8 cellular contexts compared by ENCODE assay signal in genomic region chr1:1745651-1746565, GRCh38. TPM values are rescaled to one million over a fixed set of nuclear protein-coding genes. Genes with fewer than 3 reads are reported as not detected.
DNase-seq lines count a peak whose midpoint lies in the region; ATAC-seq and TF ChIP-seq lines count a peak whose summit lies in the region.
"Not testable (repeated sequence)": the region's sequence is repeated elsewhere in the genome, so short reads cannot be mapped to it uniquely, and the experiment has no call there.

No MANE protein-coding gene starts in this region.

- intact Hi-C loops in breast epithelium (cut with DNase I; ENCODE audit: low total_unique reads); aorta (cut with DNase I): not testable (repeated sequence)

- not testable (repeated sequence) for H3K4me1 ChIP-seq in breast epithelium; iPS-20b (ENCODE audit: insufficient read depth, low read length); skeletal muscle satellite cell (ENCODE audit: control insufficient read depth, insufficient read depth, low read length); aorta (ENCODE audit: control insufficient read depth in 1 of 2, insufficient read depth in 2 of 2, low read length in 2 of 2)

- peak overlapping the region; percentile 40 to 77 (median 57) for H3K4me3 ChIP-seq in breast epithelium
- H3K4me3 ChIP-seq in iPS-20b (ENCODE audit: low read length) = peak overlapping the region; percentile 51; the same call in 1 of the 2 replicates
- H3K4me3 ChIP-seq in skeletal muscle satellite cell (ENCODE audit: low read length) = peak overlapping the region; percentile 57
- peak overlapping the region; percentile 20 to 34 for H3K4me3 ChIP-seq in aorta (ENCODE audit: low read length in 2 of 2)

- TF ChIP-seq CTCF in breast epithelium (IDR thresholded peaks at IDR 0.05) = peak in 1 of 3 donors; percentile 56

- DNase-seq in NCI-H2171 treated with DMSO at 0.1 percent for 48 hours (lab: John Stamatoyannopoulos, UW) = peak; percentile 32
- DNase-seq in activated CD4-positive, alpha-beta T cell treated with anti-CD3 and anti-CD28 coated beads for 1 hour = peak; percentile 93
- peak in 1 of 2 donors; percentile 90 for DNase-seq in breast epithelium (ENCODE audit: low spot score in 2 of 2)
- DNase-seq in aorta = peak; percentile 87 to 95

- not testable (repeated sequence) for H3K36me3 ChIP-seq in breast epithelium; iPS-20b (ENCODE audit: insufficient read depth, low read depth, low read length); skeletal muscle satellite cell (ENCODE audit: insufficient read depth, low read length); aorta (ENCODE audit: control insufficient read depth in 1 of 2, insufficient read depth in 2 of 2, low read length in 1 of 2)

- not testable (repeated sequence) for H3K27me3 ChIP-seq in breast epithelium; iPS-20b (ENCODE audit: insufficient read depth, low read length); skeletal muscle satellite cell (ENCODE audit: control insufficient read depth, insufficient read depth, low read length); aorta (ENCODE audit: control insufficient read depth in 1 of 2, insufficient read depth in 2 of 2, low read length in 1 of 2)

- H3K9ac ChIP-seq in iPS-20b (ENCODE audit: low read depth, low read length) = peak overlapping the region; percentile 58; the same call in 1 of the 2 replicates
- peak overlapping the region; percentile 70 for H3K9ac ChIP-seq in skeletal muscle satellite cell (ENCODE audit: low read depth, low read length)

- peak overlapping the region; percentile 67 for H3K4me2 ChIP-seq in skeletal muscle satellite cell (ENCODE audit: low read length)

- ATAC-seq in GM18520 (IDR thresholded peaks at IDR 0.05; ENCODE audit: unreplicated experiment) = peak; percentile 53
- peak; percentile 65 for ATAC-seq in HG03045 (IDR thresholded peaks at IDR 0.05; ENCODE audit: unreplicated experiment)
- ATAC-seq in aorta (ENCODE audit: low FRiP score) = peak; percentile 99

- H3K27ac ChIP-seq in breast epithelium = peak overlapping the region; percentile 91 to 92
- H3K27ac ChIP-seq in iPS-20b (ENCODE audit: low read length) = not testable (repeated sequence)
- H3K27ac ChIP-seq in aorta (ENCODE audit: low read depth in 1 of 2, low read length in 2 of 2) = peak overlapping the region in 1 of 2 donors; percentile 64

- not testable (repeated sequence) for H3K9me3 ChIP-seq in breast epithelium; iPS-20b (ENCODE audit: insufficient read depth, low read depth, low read length); skeletal muscle satellite cell (replicated peaks; ENCODE audit: low read length); aorta (ENCODE audit: control insufficient read depth, low read length)

- TF ChIP-seq POLR2A in breast epithelium (IDR thresholded peaks at IDR 0.05) = not testable (repeated sequence)

- 0% methylated on average over 23 to 83 of the region's 101 CpGs for WGBS in aorta, 2 donors

RNA-seq across cellular contexts. Expression of gene CDK11A, which starts 21.8 kb away (rescaled TPM):
- 10 to 100 TPM; 27.8 to 51.8 (median 41.6) TPM for total RNA-seq in breast epithelium
- 7.1 and 10.5 TPM in 2 replicates for total RNA-seq in skeletal muscle satellite cell (2012; rRNA removed)
- 10 to 100 TPM; 52.7 to 53.1 TPM for total RNA-seq in aorta
- 10 to 100 TPM; 26.3 to 56.3 TPM for polyA plus RNA-seq in aorta

RNA-seq across cellular contexts. Expression of gene NADK, which starts 32.4 kb away (rescaled TPM):
- total RNA-seq in breast epithelium (10 to 100 TPM; 71.1 to 89.1 (median 87.4) TPM), aorta (10 to 100 TPM; 76.0 to 79.2 TPM)
- 43.0 and 43.6 TPM in 2 replicates for total RNA-seq in skeletal muscle satellite cell (2012; rRNA removed)
- polyA plus RNA-seq in aorta = 10 to 100 TPM; 66.0 to 87.7 TPM

RNA-seq across cellular contexts. Expression of gene SLC35E2B, which starts 53.3 kb away (rescaled TPM):
- total RNA-seq in breast epithelium (10 to 100 TPM; 37.3 to 96.4 (median 45.6) TPM), aorta (10 to 100 TPM; 25.2 to 53.5 TPM)
- total RNA-seq in skeletal muscle satellite cell (2012; rRNA removed) = 12.0 and 19.3 TPM in 2 replicates
- polyA plus RNA-seq in aorta = 10 to 100 TPM in 1 of 2 donors, 1 to 10 TPM in 1; 8.1 to 32.0 TPM
